In genomic region chr10:109877546-109877945, GRCh38 we compare ENCODE assay signal across 29 cellular contexts.
"Had no signal": no experiment of that assay in that cellular context is flagged by ENCODE, and none has a peak within 500 bp of the region (broad histone marks: within the 10 kb centered on the region; RNA-seq: fewer than 3 reads in every experiment).

No MANE protein-coding gene starts in this region.

- H3K9me3 ChIP-seq: gastrocnemius medialis, mucosa of descending colon, ovary, psoas muscle, spleen, suprapubic skin, transverse colon, upper lobe of right lung had no signal

- H3K4me1 ChIP-seq: gastrocnemius medialis, psoas muscle, spleen, suprapubic skin had no signal

- H3K36me3 ChIP-seq: ovary had no signal

- H3K4me3 Mint-ChIP-seq: memory B cell; naive thymus-derived CD4-positive, alpha-beta T cell; nephron; stimulated activated memory B cell treated with anti-CD40 and anti-IgM and Interleukin-4, amounts not matched to agents 10 μg/mL and 1 μg/mL and 100 μg/mL, for 72 hours had no signal

- H3K4me1 Mint-ChIP-seq: memory B cell; naive thymus-derived CD4-positive, alpha-beta T cell; nephron; stimulated activated memory B cell treated with anti-CD40 and anti-IgM and Interleukin-4, amounts not matched to agents 10 μg/mL and 1 μg/mL and 100 μg/mL, for 72 hours had no signal

- H3K27me3 ChIP-seq: dorsolateral prefrontal cortex, gastrocnemius medialis, ovary, spleen, suprapubic skin, transverse colon, upper lobe of right lung had no signal

- DNase-seq: central memory CD4-positive, alpha-beta T cell; cortex of kidney; dorsolateral prefrontal cortex; effector CD4-positive, alpha-beta T cell; foreskin fibroblast; gastrocnemius medialis; head of caudate nucleus; kidney; mucosa of descending colon; naive thymus-derived CD4-positive, alpha-beta T cell; nucleus accumbens; ovary; posterior cingulate gyrus; psoas muscle; right cardiac atrium; spleen; stimulated activated CD4-positive, alpha-beta T cell treated with anti-CD3 and anti-CD28 coated beads, Interleukin-4, amount 100 ng/mL, for 4 hours; stimulated activated naive CD8-positive, alpha-beta T cell treated with anti-CD3 and anti-CD28 coated beads, Interleukin-15, Interleukin-2, amounts not matched to agents 100 U/mL and 50 U/mL, for 24 hours; transverse colon; upper lobe of right lung had no signal

- H3K9me3 Mint-ChIP-seq: memory B cell; naive thymus-derived CD4-positive, alpha-beta T cell; nephron; stimulated activated memory B cell treated with anti-CD40 and anti-IgM and Interleukin-4, amounts not matched to agents 10 μg/mL and 1 μg/mL and 100 μg/mL, for 72 hours had no signal

- H3K27ac ChIP-seq: epithelial cell of prostate, gastrocnemius medialis, ovary, psoas muscle, spleen, suprapubic skin, upper lobe of right lung had no signal

- H3K27ac Mint-ChIP-seq: memory B cell; nephron; stimulated activated memory B cell treated with anti-CD40 and anti-IgM and Interleukin-4, amounts not matched to agents 10 μg/mL and 1 μg/mL and 100 μg/mL, for 72 hours had no signal

- ATAC-seq: esophagus mucosa; gastrocnemius medialis; left lobe of liver; mucosa of descending colon; naive thymus-derived CD4-positive, alpha-beta T cell; psoas muscle; right cardiac atrium; stimulated activated memory B cell treated with anti-CD40 and anti-IgM and Interleukin-4, amounts not matched to agents 10 μg/mL and 1 μg/mL and 100 μg/mL, for 72 hours; stimulated activated naive CD8-positive, alpha-beta T cell treated with anti-CD3 and anti-CD28 coated beads, Interleukin-15, Interleukin-2, amounts not matched to agents 100 U/mL and 50 U/mL, for 24 hours; upper lobe of right lung had no signal

- H3K27me3 Mint-ChIP-seq: memory B cell; naive thymus-derived CD4-positive, alpha-beta T cell; stimulated activated memory B cell treated with anti-CD40 and anti-IgM and Interleukin-4, amounts not matched to agents 10 μg/mL and 1 μg/mL and 100 μg/mL, for 72 hours had no signal

- H3K4me3 ChIP-seq: dorsolateral prefrontal cortex, gastrocnemius medialis, lung, mucosa of descending colon, ovary, psoas muscle, skin epidermis, spleen, suprapubic skin, transverse colon, upper lobe of right lung had no signal
